ENCODE assay signal across 8 cellular contexts in genomic region chr17:46286764-46287221, GRCh38. TPM values are rescaled to one million over a fixed set of nuclear protein-coding genes. Genes with fewer than 3 reads are reported as not detected.
DNase-seq lines count a peak whose midpoint lies in the region; ATAC-seq, FAIRE-seq and TF ChIP-seq lines count a peak whose summit lies in the region.
"Not testable (repeated sequence)": the region's sequence is repeated elsewhere in the genome, so short reads cannot be mapped to it uniquely, and the experiment has no call there.

No MANE protein-coding gene starts in this region.

- peak; percentile 93 for FAIRE-seq in GM12891 (lab: Jason Lieb, UNC)
- FAIRE-seq in small intestine (lab: Jason Lieb, UNC) = not testable (repeated sequence)

- H3K27me3 Mint-ChIP-seq in activated CD8-positive, alpha-beta T cell treated with anti-CD3 and anti-CD28 coated beads, Interleukin-2, amount 10 ng/mL, durations not matched to agents 7 days and 5 days (ENCODE audit: low read depth) = not testable (repeated sequence)

- H3K9me3 Mint-ChIP-seq in activated CD8-positive, alpha-beta T cell treated with anti-CD3 and anti-CD28 coated beads, Interleukin-2, amount 10 ng/mL, durations not matched to agents 7 days and 5 days (ENCODE audit: insufficient read depth) = not testable (repeated sequence)

- not testable (repeated sequence) for H3K9me3 ChIP-seq in AG04450 (ENCODE audit: control insufficient read depth, insufficient read depth, low read length); small intestine (ENCODE audit: control insufficient read depth, low read depth)

- POLR2A ChIA-PET in AG04450 (lab: Yijun Ruan, JAX); activated CD8-positive, alpha-beta T cell treated with anti-CD3 and anti-CD28 coated beads, Interleukin-2, amount 10 ng/mL, durations not matched to agents 7 days and 5 days (lab: Charles Lee): not testable (repeated sequence)

- not testable (repeated sequence) for H3K36me3 ChIP-seq in small intestine (ENCODE audit: control insufficient read depth in 2 of 2, insufficient read depth in 2 of 2, low read length in 2 of 2)

- WGBS in small intestine, 3 donors = 0 to 3% (median 2%) methylated on average over 3 of the region's 3 CpGs

- not testable (repeated sequence) for H3K4me3 ChIP-seq in AG04450 (ENCODE audit: low read depth, low read length); small intestine (ENCODE audit: low read depth in 1 of 2, low read length in 2 of 2)

- TF ChIP-seq POLR2A in GM12891 (IDR thresholded peaks at IDR 0.05; ENCODE audit: low read depth, low read length) = not testable (repeated sequence)

- intact Hi-C loops in left colon (cut with DNase I, micrococcal nuclease) = loop anchor here in 1 of 2 donors (10.0 kb wide), 1 partner anchor 282 kb away; no protein-coding TSS in a partner anchor

- peaks cover 17% of the 10 kb centered on the region for H3K4me1 Mint-ChIP-seq in activated CD8-positive, alpha-beta T cell treated with anti-CD3 and anti-CD28 coated beads, Interleukin-2, amount 10 ng/mL, durations not matched to agents 7 days and 5 days (ENCODE audit: low read depth)

- H3K27ac ChIP-seq in AG04450 (ENCODE audit: low read depth, low read length) = not testable (repeated sequence)
- H3K27ac ChIP-seq in small intestine (ENCODE audit: low read depth in 1 of 2, low read length in 1 of 2) = peak overlapping the region in 1 of 2 donors; percentile 16

- H3K27me3 ChIP-seq in AG04450 (ENCODE audit: control insufficient read depth, insufficient read depth, low read length); small intestine (ENCODE audit: control insufficient read depth in 2 of 2, insufficient read depth in 2 of 2, low read length in 2 of 2): not testable (repeated sequence)

- not testable (repeated sequence) for H3K4me1 ChIP-seq in small intestine (ENCODE audit: control insufficient read depth in 2 of 2, insufficient read depth in 1 of 2, low read depth in 1 of 2, low read length in 1 of 2)

- H3K4me3 Mint-ChIP-seq in activated CD8-positive, alpha-beta T cell treated with anti-CD3 and anti-CD28 coated beads, Interleukin-2, amount 10 ng/mL, durations not matched to agents 7 days and 5 days = not testable (repeated sequence)

- TF ChIP-seq CTCF in AG04450 (IDR thresholded peaks at IDR 0.05; ENCODE audit: low read depth, low read length) = peak; percentile 64

- H3K36me3 Mint-ChIP-seq in activated CD8-positive, alpha-beta T cell treated with anti-CD3 and anti-CD28 coated beads, Interleukin-2, amount 10 ng/mL, durations not matched to agents 7 days and 5 days (ENCODE audit: low read depth) = not testable (repeated sequence)

- ATAC-seq in activated CD8-positive, alpha-beta T cell treated with anti-CD3 and anti-CD28 coated beads, Interleukin-2, amount 10 ng/mL, durations not matched to agents 7 days and 5 days = peak; percentile 76
- peak; percentile 90 for ATAC-seq in left colon

- CTCF ChIA-PET in AG04450 (lab: Charles Lee) = interaction anchor here (0.5 to 1.6 kb wide), 17 partner anchors 9 to 296 kb away, joined by 3 to 29 read pairs (median 4); no protein-coding TSS in a partner anchor
- CTCF ChIA-PET in activated CD8-positive, alpha-beta T cell treated with anti-CD3 and anti-CD28 coated beads, Interleukin-2, amount 10 ng/mL, durations not matched to agents 7 days and 5 days (lab: Charles Lee) = interaction anchor here (0.7 to 1.2 kb wide), 4 partner anchors 15 to 283 kb away, joined by 3 to 6 read pairs (median 4); no protein-coding TSS in a partner anchor

- not testable (repeated sequence) for H3K27ac Mint-ChIP-seq in activated CD8-positive, alpha-beta T cell treated with anti-CD3 and anti-CD28 coated beads, Interleukin-2, amount 10 ng/mL, durations not matched to agents 7 days and 5 days

- DNase-seq in AG04450 (ENCODE audit: low read depth, low spot score); GM12891 (ENCODE audit: insufficient read length, low spot score): not testable (repeated sequence)
- DNase-seq in NCI-H1436 (lab: John Stamatoyannopoulos, UW) (peak; percentile 88), RPMI7951 (ENCODE audit: low read depth) (peak; percentile 46), left colon (peak in 1 of 2 donors; percentile 39), small intestine (peak; percentile 86)
- peak; percentile 83 for DNase-seq in activated CD8-positive, alpha-beta T cell treated with anti-CD3 and anti-CD28 coated beads, Interleukin-2, amount 10 ng/mL, durations not matched to agents 7 days and 5 days
- DNase-seq in effector CD8-positive, alpha-beta T cell (lab: John Stamatoyannopoulos, UW) = peak; percentile 17

RNA-seq across cellular contexts. Expression of gene LRRC37A, which starts 8.1 kb away (rescaled TPM):
- 0.97 and 1.2 TPM in 2 replicates for polyA plus RNA-seq in AG04450 (2011; rRNA removed)
- polyA minus RNA-seq in AG04450 (2011; rRNA and poly(A)+ RNA removed) = 1.7 and 1.8 TPM in 2 replicates
- 1.4 TPM for polyA plus RNA-seq in GM12891 (2012; ENCODE audit: low read depth, missing spikeins)
- 0.20 and 0.36 TPM in 2 replicates for total RNA-seq in RPMI7951 (2014; rRNA removed; shearing (Covaris generic))
- 1 to 10 TPM; 2.7 to 2.8 TPM for total RNA-seq in activated CD8-positive, alpha-beta T cell treated with anti-CD3 and anti-CD28 coated beads, Interleukin-2, amount 10 ng/mL, durations not matched to agents 7 days and 5 days
- total RNA-seq in left colon = 1 to 10 TPM; 4.1 to 6.4 TPM
- 1 to 10 TPM in 1 of 3 donors, under 1 TPM in 2; 0.27 to 2.2 (median 0.81) TPM for polyA plus RNA-seq in small intestine
